11 cellular contexts compared by ENCODE assay signal in the genomic region with DNA sequence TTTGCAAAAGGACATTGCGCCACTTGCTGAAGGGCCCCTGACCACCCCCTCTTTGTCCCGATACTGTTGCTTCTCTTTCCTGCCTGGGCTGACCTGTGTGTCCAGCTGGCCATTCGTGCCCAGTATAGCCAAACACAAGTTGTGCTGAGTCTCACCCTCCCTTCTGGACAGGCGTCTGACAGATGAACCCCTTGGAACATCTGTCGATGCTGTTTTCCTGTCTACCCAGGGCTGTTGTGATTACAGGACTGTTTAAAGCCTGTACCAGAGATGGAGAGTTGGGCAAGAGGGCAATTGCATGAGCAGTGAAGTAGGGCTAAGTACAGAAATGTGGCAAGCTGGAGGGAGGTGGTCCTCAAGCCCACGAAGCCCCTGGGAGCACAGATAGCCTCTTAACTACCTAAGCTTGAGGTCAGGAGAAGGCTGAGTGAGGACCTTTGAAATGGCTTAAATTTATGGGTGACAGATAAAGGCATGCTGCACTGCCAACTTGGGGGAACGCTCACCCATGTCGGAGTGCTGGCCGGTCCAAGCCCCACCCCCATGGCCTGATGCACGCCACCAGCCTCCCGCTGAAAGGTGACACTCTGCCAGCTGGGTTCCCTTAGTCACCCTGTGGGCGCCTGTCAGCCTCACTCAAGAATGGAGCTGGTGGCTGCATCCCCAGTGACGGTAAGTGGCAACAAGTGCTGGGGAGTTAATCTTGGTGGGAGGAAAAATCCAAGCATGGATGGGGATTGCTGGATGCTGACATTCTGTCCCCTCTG. TPM values are rescaled to one million over a fixed set of nuclear protein-coding genes. Genes with fewer than 3 reads are reported as not detected.
DNase-seq lines count a peak whose midpoint lies in the region; ATAC-seq and TF ChIP-seq lines count a peak whose summit lies in the region.
"Had no signal": no experiment of that assay in that cellular context is flagged by ENCODE, and none has a peak within 500 bp of the region (broad histone marks: within the 10 kb centered on the region; RNA-seq: fewer than 3 reads in every experiment).

No MANE protein-coding gene starts in this region.

- DNase-seq in NCI-H82 (lab: John Stamatoyannopoulos, UW) (peak; percentile 47), NCI-H82 treated with DMSO at 0.1 percent for 48 hours (lab: John Stamatoyannopoulos, UW; ENCODE audit: unreplicated experiment) (no peak), lower lobe of right lung (no peak), upper lobe of left lung (peak in 1 of 2 donors; percentile 29), prostate gland (ENCODE audit: low spot score) (no peak)
- DNase-seq in activated T-cell treated with anti-CD3 and anti-CD28 coated beads, Interleukin-2, amount 50 U/mL, for 24 hours: no peak
- DNase-seq: activated CD8-positive, alpha-beta T cell treated with anti-CD3 and anti-CD28 coated beads, Interleukin-2, amount 10 ng/mL, durations not matched to agents 7 days and 5 days; Kasumi-1; naive B cell had no signal

- peak; percentile 37 to 40 for ATAC-seq in lower lobe of right lung
- peak; percentile 38 to 39 for ATAC-seq in upper lobe of left lung (ENCODE audit: low FRiP score in 2 of 2)
- ATAC-seq in HG02885 (IDR thresholded peaks at IDR 0.05; ENCODE audit: poor library complexity, unreplicated experiment): no peak
- ATAC-seq: activated CD8-positive, alpha-beta T cell treated with anti-CD3 and anti-CD28 coated beads, Interleukin-2, amount 10 ng/mL, durations not matched to agents 7 days and 5 days had no signal

- H3K27ac ChIP-seq in cingulate gyrus (ENCODE audit: low read depth, low read length) (peak overlapping the region; percentile 54), lower lobe of right lung (no peak overlapping the region), upper lobe of left lung (no peak overlapping the region), prostate gland (no peak overlapping the region)

- no peak overlapping the region for H3K4me3 Mint-ChIP-seq in activated T-cell treated with anti-CD3 and anti-CD28 coated beads, Interleukin-2, amount 50 U/mL, for 24 hours
- H3K4me3 Mint-ChIP-seq: activated CD8-positive, alpha-beta T cell treated with anti-CD3 and anti-CD28 coated beads, Interleukin-2, amount 10 ng/mL, durations not matched to agents 7 days and 5 days; naive B cell had no signal

- no peaks in the 10 kb centered on the region for H3K4me1 Mint-ChIP-seq in activated T-cell treated with anti-CD3 and anti-CD28 coated beads, Interleukin-2, amount 50 U/mL, for 24 hours (ENCODE audit: low read depth)
- H3K4me1 Mint-ChIP-seq: naive B cell had no signal

- no peak for TF ChIP-seq POLR2A in upper lobe of left lung (IDR thresholded peaks at IDR 0.05)
- TF ChIP-seq POLR2A in prostate gland (IDR thresholded peaks at IDR 0.05): no peak

- no peak overlapping the region for H3K27ac Mint-ChIP-seq in activated T-cell treated with anti-CD3 and anti-CD28 coated beads, Interleukin-2, amount 50 U/mL, for 24 hours
- H3K27ac Mint-ChIP-seq: activated CD8-positive, alpha-beta T cell treated with anti-CD3 and anti-CD28 coated beads, Interleukin-2, amount 10 ng/mL, durations not matched to agents 7 days and 5 days had no signal

- H3K27me3 Mint-ChIP-seq in activated T-cell treated with anti-CD3 and anti-CD28 coated beads, Interleukin-2, amount 50 U/mL, for 24 hours: no peaks in the 10 kb centered on the region

- no peaks in the 10 kb centered on the region for H3K9me3 ChIP-seq in lower lobe of right lung
- no peaks in the 10 kb centered on the region for H3K9me3 ChIP-seq in upper lobe of left lung
- no peaks in the 10 kb centered on the region for H3K9me3 ChIP-seq in prostate gland

- WGBS in upper lobe of left lung, 2 donors: 60 to 62% methylated on average over 13 of the region's 13 CpGs
- 40% methylated on average over 13 of the region's 13 CpGs for WGBS in prostate gland

- H3K36me3 Mint-ChIP-seq in activated T-cell treated with anti-CD3 and anti-CD28 coated beads, Interleukin-2, amount 50 U/mL, for 24 hours (ENCODE audit: low read depth): no peaks in the 10 kb centered on the region
- H3K36me3 Mint-ChIP-seq: naive B cell had no signal

- H3K9me3 Mint-ChIP-seq in activated T-cell treated with anti-CD3 and anti-CD28 coated beads, Interleukin-2, amount 50 U/mL, for 24 hours: peaks cover 2% of the 10 kb centered on the region

- H3K27me3 ChIP-seq in lower lobe of right lung (ENCODE audit: low read depth): no peaks in the 10 kb centered on the region
- H3K27me3 ChIP-seq in upper lobe of left lung: no peaks in the 10 kb centered on the region
- no peaks in the 10 kb centered on the region for H3K27me3 ChIP-seq in prostate gland (replicated peaks; ENCODE audit: insufficient read depth)

- H3K4me3 ChIP-seq in lower lobe of right lung (no peak overlapping the region), upper lobe of left lung (no peak overlapping the region), prostate gland (no peak overlapping the region)

- no peak for TF ChIP-seq CTCF in lower lobe of right lung (IDR thresholded peaks at IDR 0.05)
- TF ChIP-seq CTCF in upper lobe of left lung (IDR thresholded peaks at IDR 0.05): no peak
- no peak for TF ChIP-seq CTCF in prostate gland (IDR thresholded peaks at IDR 0.05)

- no peak for TF ChIP-seq EP300 in upper lobe of left lung (IDR thresholded peaks at IDR 0.05)

- no peaks in the 10 kb centered on the region for H3K36me3 ChIP-seq in lower lobe of right lung
- H3K36me3 ChIP-seq in upper lobe of left lung: no peaks in the 10 kb centered on the region
- H3K36me3 ChIP-seq in prostate gland: no peaks in the 10 kb centered on the region

- intact Hi-C loops in lower lobe of right lung (cut with DNase I) (no loop called here), prostate gland (cut with DNase I) (no loop called here)

- H3K4me1 ChIP-seq in lower lobe of right lung: peaks cover 10% of the 10 kb centered on the region
- peaks cover 0 to 4% (median 0%) of the 10 kb centered on the region in 4 donors for H3K4me1 ChIP-seq in upper lobe of left lung
- H3K4me1 ChIP-seq in prostate gland (replicated peaks): no peaks in the 10 kb centered on the region

RNA-seq across cellular contexts. Expression of gene ACACB, which starts 14.6 kb away (rescaled TPM):
- total RNA-seq in lower lobe of right lung: 42.5 TPM
- total RNA-seq in upper lobe of left lung: 100 to 1,000 TPM in 2 of 6 donors, 10 to 100 TPM in 4; 26.3 to 202 (median 36.3) TPM
- 10 to 100 TPM; 52.5 to 63.3 TPM for total RNA-seq in prostate gland

RNA-seq across cellular contexts. Expression of gene UNG, which starts 33.5 kb away (rescaled TPM):
- total RNA-seq in lower lobe of right lung (20.5 TPM), upper lobe of left lung (10 to 100 TPM in 4 of 6 donors, 1 to 10 TPM in 2; 8.2 to 27.6 (median 15.5) TPM), prostate gland (10 to 100 TPM; 39.6 to 59.3 TPM)

RNA-seq across cellular contexts. Expression of gene ALKBH2, which starts 37.7 kb away (rescaled TPM):
- total RNA-seq in lower lobe of right lung (9.6 TPM), upper lobe of left lung (10 to 100 TPM in 4 of 6 donors, 1 to 10 TPM in 2; 1.9 to 16.4 (median 12.4) TPM), prostate gland (10 to 100 TPM; 16.6 to 26.2 TPM)
